ENCODE assay signal across 28 cellular contexts in the genomic region with DNA sequence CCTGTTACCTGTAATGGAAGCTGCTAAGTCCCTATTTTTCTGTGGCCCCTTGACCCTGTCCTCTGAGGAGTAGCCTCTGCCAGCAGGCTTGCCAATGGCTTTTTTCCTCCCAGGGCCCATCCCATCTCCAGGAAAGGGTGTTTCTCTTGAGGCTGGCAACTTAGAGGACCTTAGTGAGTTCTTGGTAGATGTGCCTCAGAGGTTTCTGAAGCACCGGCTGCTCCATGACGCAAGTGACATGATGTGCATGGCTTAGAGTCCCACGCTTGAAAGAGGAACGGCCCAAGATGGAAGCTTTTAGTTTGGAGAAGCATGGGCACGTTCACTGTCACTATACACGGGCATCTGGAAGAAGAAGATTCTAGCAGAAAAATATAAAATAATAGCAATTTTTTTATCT.
"Had no signal": no experiment of that assay in that cellular context is flagged by ENCODE, and none has a peak within 500 bp of the region (broad histone marks: within the 10 kb centered on the region; RNA-seq: fewer than 3 reads in every experiment).

No MANE protein-coding gene starts in this region.

- H3K36me3 ChIP-seq: neural progenitor cell, neutrophil, ovary, upper lobe of right lung, uterus had no signal

- H3K4me3 ChIP-seq: hepatocyte, lung, neural progenitor cell, ovary, skin epidermis, stomach, testis, tibial artery, upper lobe of right lung, uterus had no signal

- DNase-seq: islet precursor cell; mesendoderm; naive B cell; natural killer cell; nephron progenitor cell; occipital lobe; ovary; right cardiac atrium; stimulated activated CD4-positive, alpha-beta T cell treated with anti-CD3 and anti-CD28 coated beads, Interleukin-12 subunit alpha, Interleukin-12 subunit beta, amount 100 ng/mL, for 4 hours; stimulated activated CD4-positive, alpha-beta T cell treated with anti-CD3 and anti-CD28 coated beads, Interleukin-15, amount 100 ng/mL, for 24 hours; stimulated activated CD4-positive, alpha-beta T cell treated with anti-CD3 and anti-CD28 coated beads, Interleukin-2, amount 100 ng/mL, for 24 hours; stimulated activated CD4-positive, alpha-beta T cell treated with anti-CD3 and anti-CD28 coated beads, Interleukin-4, amount 100 ng/mL, for 1 hour; stimulated activated naive B cell treated with anti-CD40 and anti-IgM and Interleukin-4, amounts not matched to agents 10 μg/mL and 1 μg/mL and 100 μg/mL, for 72 hours; stimulated activated naive CD8-positive, alpha-beta T cell treated with anti-CD3 and anti-CD28 coated beads, Interleukin-15, Interleukin-2, amounts not matched to agents 100 U/mL and 50 U/mL, for 24 hours; stomach; testis; tibial artery; trophoblast cell; upper lobe of right lung; uterus had no signal

- H3K36me3 Mint-ChIP-seq: natural killer cell; neural progenitor cell; stimulated activated naive B cell treated with anti-CD40 and anti-IgM and Interleukin-4, amounts not matched to agents 10 μg/mL and 1 μg/mL and 100 μg/mL, for 72 hours had no signal

- H3K4me1 ChIP-seq: neural progenitor cell, testis, upper lobe of right lung, uterus had no signal

- H3K27ac ChIP-seq: hepatocyte, neural progenitor cell, neutrophil, ovary, skin epidermis, stomach, testis, tibial artery, upper lobe of right lung, uterus had no signal

- H3K27me3 ChIP-seq: hepatocyte, neural progenitor cell, neutrophil, ovary, stomach, testis, tibial artery, upper lobe of right lung, uterus had no signal

- ATAC-seq: left lobe of liver; natural killer cell; stimulated activated naive B cell treated with anti-CD40 and anti-IgM and Interleukin-4, amounts not matched to agents 10 μg/mL and 1 μg/mL and 100 μg/mL, for 72 hours; stimulated activated naive CD8-positive, alpha-beta T cell treated with anti-CD3 and anti-CD28 coated beads, Interleukin-15, Interleukin-2, amounts not matched to agents 100 U/mL and 50 U/mL, for 24 hours; upper lobe of right lung had no signal

- H3K4me1 Mint-ChIP-seq: mesothelial cell of epicardium; naive B cell; natural killer cell; neural progenitor cell; stimulated activated naive B cell treated with anti-CD40 and anti-IgM and Interleukin-4, amounts not matched to agents 10 μg/mL and 1 μg/mL and 100 μg/mL, for 72 hours had no signal

- H3K4me3 Mint-ChIP-seq: mesothelial cell of epicardium; naive B cell; natural killer cell; nephron progenitor cell; neural progenitor cell; stimulated activated naive B cell treated with anti-CD40 and anti-IgM and Interleukin-4, amounts not matched to agents 10 μg/mL and 1 μg/mL and 100 μg/mL, for 72 hours had no signal

- H3K9me3 ChIP-seq: neutrophil, ovary, stomach, testis, tibial artery, upper lobe of right lung, uterus had no signal

- H3K27ac Mint-ChIP-seq: mesothelial cell of epicardium; naive B cell; natural killer cell; nephron progenitor cell; neural progenitor cell; progenitor cell of endocrine pancreas; stimulated activated naive B cell treated with anti-CD40 and anti-IgM and Interleukin-4, amounts not matched to agents 10 μg/mL and 1 μg/mL and 100 μg/mL, for 72 hours had no signal

- H3K9me3 Mint-ChIP-seq: mesothelial cell of epicardium; naive B cell; nephron progenitor cell; neural progenitor cell; stimulated activated naive B cell treated with anti-CD40 and anti-IgM and Interleukin-4, amounts not matched to agents 10 μg/mL and 1 μg/mL and 100 μg/mL, for 72 hours had no signal

- H3K27me3 Mint-ChIP-seq: naive B cell, progenitor cell of endocrine pancreas had no signal
